Comparison of ENCODE assay signal across 1 cellular context in genomic region chr5:77390795-77391194, GRCh38.
A peak's percentile ranks its signal among the peaks of the same experiment; 100 is the strongest.
TF ChIP-seq lines count a peak whose summit lies in the region.

No MANE protein-coding gene starts in this region.

TF ChIP-seq in liver, 16 proteins besides CTCF, POLR2A, EP300 and RAD21 (continued from another document):
- TF ChIP-seq MAX (IDR thresholded peaks at IDR 0.05) = peak; percentile 51
- peak; percentile 78 to 86 for TF ChIP-seq RXRA (IDR thresholded peaks at IDR 0.05)
- TF ChIP-seq JUND (IDR thresholded peaks at IDR 0.05) = peak in 1 of 2 donors; percentile 46
- TF ChIP-seq GABPA (IDR thresholded peaks at IDR 0.05 in 1 of 2, conservative IDR thresholded peaks at IDR 0.05 in 1 of 2) = no peak
- peak; percentile 70 for TF ChIP-seq SP1 (IDR thresholded peaks at IDR 0.05)
